In the genomic region with DNA sequence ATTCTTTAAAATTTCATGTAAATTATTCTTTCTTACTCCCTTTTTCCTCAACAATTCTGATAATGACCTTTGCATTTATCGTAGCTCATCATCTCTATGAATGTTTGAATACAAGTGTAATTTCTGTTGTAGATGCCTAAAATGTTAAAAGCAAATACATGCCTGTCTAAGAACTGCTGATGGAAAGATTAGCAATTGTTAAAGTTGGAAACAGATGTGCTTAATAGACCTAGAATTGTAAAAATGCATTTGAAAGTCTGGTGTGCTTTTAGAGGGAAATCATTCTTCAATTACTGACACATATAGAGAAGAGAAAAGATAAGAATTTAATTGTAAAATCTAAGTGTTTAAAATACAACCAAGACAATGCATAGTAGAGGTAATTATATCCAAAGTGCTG, we compare ENCODE assay signal across 21 cellular contexts.
"Had no signal": no experiment of that assay in that cellular context is flagged by ENCODE, and none has a peak within 500 bp of the region (broad histone marks: within the 10 kb centered on the region; RNA-seq: fewer than 3 reads in every experiment).

No MANE protein-coding gene starts in this region.

- H3K27ac ChIP-seq: left lung, lower lobe of right lung, ovary, right atrium auricular region, skin epidermis, spleen, suprapubic skin, thoracic aorta, tibial artery, upper lobe of right lung had no signal

- H3K9me3 ChIP-seq: left lung, lower lobe of right lung, ovary, right atrium auricular region, spleen, suprapubic skin, thoracic aorta, tibial artery, upper lobe of right lung had no signal

- H3K27me3 ChIP-seq: left lung, ovary, right atrium auricular region, spleen, suprapubic skin, tibial artery, upper lobe of right lung had no signal

- H3K36me3 ChIP-seq: left lung, lower lobe of right lung, ovary, right atrium auricular region, spleen, suprapubic skin, thoracic aorta, tibial artery, upper lobe of right lung had no signal

- DNase-seq: hypothalamus; immature natural killer cell; kidney; left colon; left lung; lower lobe of right lung; mammary epithelial cell; mesenchymal stem cell; naive B cell; natural killer cell; nephron progenitor cell; ovary; spleen; stimulated activated CD4-positive, alpha-beta T cell treated with anti-CD3 and anti-CD28 coated beads, Interleukin-4, amount 100 ng/mL, for 24 hours; stimulated activated naive CD4-positive, alpha-beta T cell; tibial artery; upper lobe of right lung had no signal

- H3K4me3 ChIP-seq: left lung, lower lobe of right lung, ovary, right atrium auricular region, skin epidermis, spleen, suprapubic skin, thoracic aorta, tibial artery, upper lobe of right lung had no signal

- H3K4me1 ChIP-seq: left lung, lower lobe of right lung, right atrium auricular region, spleen, suprapubic skin, tibial artery, upper lobe of right lung had no signal
